ENCODE assay signal across 12 cellular contexts in genomic region chr6:139378882-139379341, GRCh38. TPM values are rescaled to one million over a fixed set of nuclear protein-coding genes. Genes with fewer than 3 reads are reported as not detected.
DNase-seq lines count a peak whose midpoint lies in the region; ATAC-seq, FAIRE-seq and TF ChIP-seq lines count a peak whose summit lies in the region.
"Had no signal": no experiment of that assay in that cellular context is flagged by ENCODE, and none has a peak within 500 bp of the region (broad histone marks: within the 10 kb centered on the region; RNA-seq: fewer than 3 reads in every experiment).

No MANE protein-coding gene starts in this region.

- H3K9me3 Mint-ChIP-seq in activated CD4-positive, alpha-beta memory T cell treated with anti-CD3 and anti-CD28 coated beads, Interleukin-2, amount 10 ng/mL, durations not matched to agents 7 days and 5 days: no peaks in the 10 kb centered on the region
- no peaks in the 10 kb centered on the region for H3K9me3 Mint-ChIP-seq in T-helper 2 cell treated with Interferon-gamma antibody and Interleukin-4, amounts not matched to agents 5 μg/mL and 100 μg/mL, for 36 hours
- H3K9me3 Mint-ChIP-seq: activated naive CD4-positive, alpha-beta T cell treated with anti-CD3 and anti-CD28 coated beads, Interleukin-2, amount 10 ng/mL, durations not matched to agents 7 days and 5 days had no signal

- peaks cover 29% of the 10 kb centered on the region for H3K4me1 Mint-ChIP-seq in activated CD4-positive, alpha-beta memory T cell treated with anti-CD3 and anti-CD28 coated beads, Interleukin-2, amount 10 ng/mL, durations not matched to agents 7 days and 5 days
- peaks cover 13% of the 10 kb centered on the region for H3K4me1 Mint-ChIP-seq in T-helper 2 cell treated with Interferon-gamma antibody and Interleukin-4, amounts not matched to agents 5 μg/mL and 100 μg/mL, for 36 hours (ENCODE audit: low read depth)

- intact Hi-C loops in HepG2 (cut with micrococcal nuclease; ENCODE audit: unreplicated experiment): loop anchor here (10.0 kb wide), 2 partner anchors 906 to 1516 kb away; no protein-coding TSS in a partner anchor
- intact Hi-C loops in transverse colon (cut with DNase I; ENCODE audit: low total_unique reads): loop anchor here (10.0 kb wide), 4 partner anchors 96 to 476 kb away; no protein-coding TSS in a partner anchor

- H4K20me1 ChIP-seq in GM23248 (ENCODE audit: insufficient read depth) (no peaks in the 10 kb centered on the region), HepG2 (ENCODE audit: insufficient read depth, low read length) (peaks cover 4% of the 10 kb centered on the region; the same call in 1 of the 2 replicates)

- ATAC-seq in HepG2 (no peak; the same call in 2 of the 3 replicates), HG03521 (IDR thresholded peaks at IDR 0.05; ENCODE audit: unreplicated experiment) (no peak)
- ATAC-seq: heart left ventricle had no signal

- H3K4me2 ChIP-seq in GM23248 (ENCODE audit: unreplicated experiment) (peak overlapping the region; percentile 25), HepG2 (ENCODE audit: low read depth, low read length) (peak overlapping the region; percentile 14)

- H3K27me3 Mint-ChIP-seq in activated CD4-positive, alpha-beta memory T cell treated with anti-CD3 and anti-CD28 coated beads, Interleukin-2, amount 10 ng/mL, durations not matched to agents 7 days and 5 days: no peaks in the 10 kb centered on the region
- peaks cover 5% of the 10 kb centered on the region for H3K27me3 Mint-ChIP-seq in T-helper 2 cell treated with Interferon-gamma antibody and Interleukin-4, amounts not matched to agents 5 μg/mL and 100 μg/mL, for 36 hours (ENCODE audit: low read depth)

- WGBS in GM23248 (ENCODE audit: low coverage in 1 of 2, low lambda C conversion rate in 2 of 2, missing lambda C conversion rate in 2 of 2), 2 experiments: 23 to 24% methylated on average over 1 of the region's 1 CpG
- WGBS in HepG2 (ENCODE audit: low lambda C conversion rate): 5% methylated on average over 1 of the region's 1 CpG
- 50 to 76% methylated on average over 1 of the region's 1 CpG for WGBS in transverse colon (ENCODE audit: low coverage in 1 of 2), 2 donors

- H3K27ac ChIP-seq in GM23248 (peak overlapping the region; percentile 23; the same call in 1 of the 2 replicates), HepG2 (ENCODE audit: extremely low read length, insufficient read depth, low read length) (no peak overlapping the region), transverse colon (no peak overlapping the region)
- H3K27ac ChIP-seq: heart left ventricle, WERI-Rb-1 had no signal

- no peak overlapping the region for H3K9ac ChIP-seq in GM23248
- H3K9ac ChIP-seq in HepG2 (ENCODE audit: insufficient read depth, low read depth, low read length): no peak overlapping the region

- peak; percentile 40 for FAIRE-seq in HepG2 (lab: Jason Lieb, UNC)

- TF ChIP-seq CTCF in HepG2 (CRISPR knock-in tag; IDR thresholded peaks at IDR 0.05) (no peak), transverse colon (IDR thresholded peaks at IDR 0.05) (no peak)

- peaks cover 21% of the 10 kb centered on the region for H3F3A ChIP-seq in GM23248 (ENCODE audit: insufficient read depth)

- peaks cover 37% of the 10 kb centered on the region for H3K4me1 ChIP-seq in GM23248 (ENCODE audit: insufficient read depth)
- peaks cover 48% of the 10 kb centered on the region for H3K4me1 ChIP-seq in HepG2 (ENCODE audit: insufficient read depth, low read length)
- H3K4me1 ChIP-seq in transverse colon: peaks cover 0 to 12% (median 10%) of the 10 kb centered on the region in 4 donors

- no peak overlapping the region for H3K4me3 Mint-ChIP-seq in activated CD4-positive, alpha-beta memory T cell treated with anti-CD3 and anti-CD28 coated beads, Interleukin-2, amount 10 ng/mL, durations not matched to agents 7 days and 5 days
- H3K4me3 Mint-ChIP-seq in T-helper 2 cell treated with Interferon-gamma antibody and Interleukin-4, amounts not matched to agents 5 μg/mL and 100 μg/mL, for 36 hours: no peak overlapping the region
- H3K4me3 Mint-ChIP-seq: activated naive CD4-positive, alpha-beta T cell treated with anti-CD3 and anti-CD28 coated beads, Interleukin-2, amount 10 ng/mL, durations not matched to agents 7 days and 5 days had no signal

- H3K79me2 ChIP-seq in GM23248 (ENCODE audit: insufficient read depth) (peaks cover 19% of the 10 kb centered on the region), HepG2 (ENCODE audit: insufficient read depth, low read length) (peaks cover 5% of the 10 kb centered on the region)

- CTCF ChIA-PET in activated CD4-positive, alpha-beta memory T cell treated with anti-CD3 and anti-CD28 coated beads, Interleukin-2, amount 10 ng/mL, durations not matched to agents 7 days and 5 days (lab: Charles Lee): interaction anchor here (1.3 to 2.3 kb wide), 2 partner anchors 9 to 159 kb away, joined by 4 to 12 read pairs; no protein-coding TSS in a partner anchor
- CTCF ChIA-PET in HepG2 (lab: Yijun Ruan, JAX; ENCODE audit: low intra/inter-chr PET ratio, low total read pairs): no interaction called here

- H3K36me3 Mint-ChIP-seq in activated CD4-positive, alpha-beta memory T cell treated with anti-CD3 and anti-CD28 coated beads, Interleukin-2, amount 10 ng/mL, durations not matched to agents 7 days and 5 days (ENCODE audit: low read depth): peaks cover 6% of the 10 kb centered on the region
- peaks cover 5% of the 10 kb centered on the region for H3K36me3 Mint-ChIP-seq in T-helper 2 cell treated with Interferon-gamma antibody and Interleukin-4, amounts not matched to agents 5 μg/mL and 100 μg/mL, for 36 hours (ENCODE audit: low read depth)

- H3K27ac Mint-ChIP-seq in activated CD4-positive, alpha-beta memory T cell treated with anti-CD3 and anti-CD28 coated beads, Interleukin-2, amount 10 ng/mL, durations not matched to agents 7 days and 5 days: peak overlapping the region; percentile 47
- no peak overlapping the region for H3K27ac Mint-ChIP-seq in T-helper 2 cell treated with Interferon-gamma antibody and Interleukin-4, amounts not matched to agents 5 μg/mL and 100 μg/mL, for 36 hours
- H3K27ac Mint-ChIP-seq: activated naive CD4-positive, alpha-beta T cell treated with anti-CD3 and anti-CD28 coated beads, Interleukin-2, amount 10 ng/mL, durations not matched to agents 7 days and 5 days had no signal

- H2AFZ ChIP-seq in GM23248 (no peak overlapping the region), HepG2 (ENCODE audit: low read length) (no peak overlapping the region)

- no TSS peak for BruUV-seq in HepG2 (replicated peaks; lab: Mats Ljungman, UMichigan)

- DNase-seq in GM23248 (peak; percentile 60), MG63 (peak; percentile 23), HepG2 (ENCODE audit: low spot score) (peak; percentile 81), transverse colon (no peak)
- DNase-seq in activated CD4-positive, alpha-beta memory T cell treated with anti-CD3 and anti-CD28 coated beads, Interleukin-2, amount 10 ng/mL, durations not matched to agents 7 days and 5 days: no peak
- DNase-seq in T-helper 2 cell treated with Interferon-gamma antibody and Interleukin-4, amounts not matched to agents 5 μg/mL and 100 μg/mL, for 36 hours (ENCODE audit: low spot score): no peak
- DNase-seq: activated naive CD4-positive, alpha-beta T cell treated with anti-CD3 and anti-CD28 coated beads, Interleukin-2, amount 10 ng/mL, durations not matched to agents 7 days and 5 days; cortex of kidney; heart left ventricle; NCI-H1694; WERI-Rb-1 had no signal

- POLR2A ChIA-PET in activated CD4-positive, alpha-beta memory T cell treated with anti-CD3 and anti-CD28 coated beads, Interleukin-2, amount 10 ng/mL, durations not matched to agents 7 days and 5 days (lab: Charles Lee): interaction anchor here (1.3 kb wide), 1 partner anchor 9 kb away, joined by 5 read pairs; no protein-coding TSS in a partner anchor
- POLR2A ChIA-PET in HepG2 (lab: Yijun Ruan, JAX): interaction anchor here (1.6 to 2.5 kb wide), 2 partner anchors 9 to 102 kb away, joined by 7 to 9 read pairs; no protein-coding TSS in a partner anchor

- H3K4me3 ChIP-seq in GM23248: no peak overlapping the region
- H3K4me3 ChIP-seq in MG63: no peak overlapping the region
- no peak overlapping the region; a peak in 1 of 6 replicates for H3K4me3 ChIP-seq in HepG2 (replicated peaks in 1 of 3; ENCODE audit: insufficient read depth in 1 of 3, low read depth in 2 of 3, low read length in 3 of 3)
- H3K4me3 ChIP-seq in transverse colon: no peak overlapping the region
- H3K4me3 ChIP-seq: heart left ventricle had no signal

- no peaks in the 10 kb centered on the region for H3K9me2 ChIP-seq in GM23248 (ENCODE audit: insufficient read depth)

- TF ChIP-seq POLR2A in HepG2 (IDR thresholded peaks at IDR 0.05; ENCODE audit: insufficient read depth in 1 of 2, low read depth in 2 of 2, low read length in 2 of 2) (no peak), transverse colon (IDR thresholded peaks at IDR 0.05) (no peak)

- in situ Hi-C loops in GM23248 (cut with MboI): loop anchor here (10.0 to 25.0 kb wide), 3 partner anchors 216 to 676 kb away; no protein-coding TSS in a partner anchor
- in situ Hi-C loops in HepG2 (cut with HindIII; ENCODE audit: extremely low pct_ligation_motif_present, low pct_unique_long_range_greater_than_20kb): loop anchor here (10.0 kb wide), 1 partner anchor 386 kb away; no protein-coding TSS in a partner anchor
- in situ Hi-C loops in transverse colon (cut with MboI; ENCODE audit: low pct_ligation_motif_present in 1 of 4, low pct_unique_long_range_greater_than_20kb in 1 of 4, low sequenced_read_pairs in 3 of 4): loop anchor here in 3 of 4 donors (5.0 to 25.0 kb wide), 9 partner anchors 156 to 1058 kb away; no protein-coding TSS in a partner anchor

- H3K9me3 ChIP-seq in GM23248 (ENCODE audit: low read depth): no peaks in the 10 kb centered on the region
- H3K9me3 ChIP-seq in MG63: no peaks in the 10 kb centered on the region
- no peaks in the 10 kb centered on the region for H3K9me3 ChIP-seq in HepG2 (ENCODE audit: low read length)
- no peaks in the 10 kb centered on the region for H3K9me3 ChIP-seq in transverse colon

- H3K36me3 ChIP-seq in GM23248 (ENCODE audit: low read depth) (no peaks in the 10 kb centered on the region), MG63 (peaks cover 5% of the 10 kb centered on the region), HepG2 (replicated peaks in 1 of 2; ENCODE audit: control insufficient read depth in 1 of 2, insufficient read depth in 2 of 2, low read length in 2 of 2) (no peaks in the 10 kb centered on the region), transverse colon (no peaks in the 10 kb centered on the region)
- H3K36me3 ChIP-seq: heart left ventricle, WERI-Rb-1 had no signal

- H3K27me3 ChIP-seq in GM23248 (replicated peaks; ENCODE audit: insufficient read depth) (no peaks in the 10 kb centered on the region), MG63 (no peaks in the 10 kb centered on the region), HepG2 (ENCODE audit: control insufficient read depth in 1 of 2, insufficient read depth in 2 of 2, low read length in 2 of 2) (peaks cover 0 to 3% of the 10 kb centered on the region in 2 experiments; a peak in 1 of 5 replicates), transverse colon (no peaks in the 10 kb centered on the region)
- H3K27me3 ChIP-seq: heart left ventricle had no signal

- TF ChIP-seq RAD21 in HepG2 (CRISPR knock-in tag; IDR thresholded peaks at IDR 0.05): no peak

- TF ChIP-seq EP300 in HepG2 (IDR thresholded peaks at IDR 0.05; ENCODE audit: low read depth in 2 of 2, low read length in 2 of 2): peak in 1 of 2 experiments; percentile 75; a peak in 2 of 4 replicates
- no peak for TF ChIP-seq EP300 in HepG2 (CRISPR knock-in tag; IDR thresholded peaks at IDR 0.05; ENCODE audit: borderline replicate concordance)
- TF ChIP-seq EP300 in transverse colon (IDR thresholded peaks at IDR 0.05; ENCODE audit: low read depth): no peak

RNA-seq across cellular contexts. Expression of gene CITED2, which starts 4.5 kb away (rescaled TPM):
- 1,051 and 1,192 TPM in 2 replicates for total RNA-seq in GM23248 (2014; rRNA removed; shearing (Covaris generic))
- 644 and 672 TPM in 2 replicates for polyA plus RNA-seq in GM23248 (2016; fragmentation: Nextera tagmentation; extraction: Ambion mirVana)
- total RNA-seq in MG63 (2014; rRNA removed; shearing (Covaris generic); ENCODE audit: low replicate concordance): 112 and 114 TPM in 2 replicates
- total RNA-seq in activated CD4-positive, alpha-beta memory T cell treated with anti-CD3 and anti-CD28 coated beads, Interleukin-2, amount 10 ng/mL, durations not matched to agents 7 days and 5 days: 100 to 1,000 TPM; 121 to 127 TPM
- 16.8 and 17.6 TPM in 2 replicates for total RNA-seq in HepG2 (2016; rRNA removed; fragmentation: Illumina TruSeq; extraction: Trizol)
- 3.3 and 5.6 TPM in 2 replicates for total RNA-seq in HepG2 (2016; cell fraction: cytosol; rRNA removed; fragmentation: Illumina TruSeq; extraction: Trizol; ENCODE audit: low read depth)
- total RNA-seq in HepG2 (2016; cell fraction: insoluble cytoplasmic fraction; rRNA removed; fragmentation: Illumina TruSeq; extraction: Trizol): 12.5 and 18.6 TPM in 2 replicates
- 8.2 and 9.8 TPM in 2 replicates for total RNA-seq in HepG2 (2016; cell fraction: membrane; rRNA removed; fragmentation: Illumina TruSeq; extraction: Trizol)
- 10.2 and 12.3 TPM in 2 replicates for total RNA-seq in HepG2 (2016; cell fraction: nucleus; rRNA removed; fragmentation: Illumina TruSeq; extraction: Trizol)
- 57.2 and 66.8 TPM in 2 replicates for polyA plus RNA-seq in HepG2 (2011; rRNA removed)
- 22.6 and 34.2 TPM in 2 replicates for polyA plus RNA-seq in HepG2 (2011; cell fraction: cytosol; rRNA removed)
- 38.3 and 44.4 TPM in 2 replicates for polyA plus RNA-seq in HepG2 (2011; cell fraction: nucleus; rRNA removed)
- 27.9 and 37.4 TPM in 2 replicates for polyA plus RNA-seq in HepG2 (2012)
- 4.1 and 4.2 TPM in 2 replicates for polyA plus RNA-seq in HepG2 (2016; cell fraction: cytosol; fragmentation: Illumina TruSeq; extraction: Trizol; ENCODE audit: low read depth)
- 26.3 and 33.5 TPM in 2 replicates for polyA plus RNA-seq in HepG2 (2016; cell fraction: insoluble cytoplasmic fraction; fragmentation: Illumina TruSeq; extraction: Trizol; ENCODE audit: low read depth)
- 7.9 and 8.1 TPM in 2 replicates for polyA plus RNA-seq in HepG2 (2016; cell fraction: membrane; fragmentation: Illumina TruSeq; extraction: Trizol; ENCODE audit: low read depth)
- polyA plus RNA-seq in HepG2 (2016; cell fraction: nucleus; fragmentation: Illumina TruSeq; extraction: Trizol; ENCODE audit: insufficient read depth, low read depth): 29.6 and 30.7 TPM in 2 replicates
- polyA minus RNA-seq in HepG2 (2011; rRNA and poly(A)+ RNA removed; ENCODE audit: low replicate concordance): 17.4 and 116 TPM in 2 replicates
- 48.9 and 60.6 TPM in 2 replicates for polyA minus RNA-seq in HepG2 (2011; cell fraction: cytosol; rRNA and poly(A)+ RNA removed)
- polyA minus RNA-seq in HepG2 (2011; cell fraction: nucleus; rRNA and poly(A)+ RNA removed): 23.0 and 29.2 TPM in 2 replicates
- total RNA-seq in transverse colon: 100 to 1,000 TPM in 2 of 4 donors, 10 to 100 TPM in 2; 66.6 to 116 (median 102) TPM

Comparison
In these comparisons a context has a peak if more than half of its experiments do, and no peak if none do; other contexts are left out.
1. DNase-seq: peak in GM23248 (single experiment), MG63 (single experiment) and HepG2 (single experiment); none in activated CD4-positive, alpha-beta memory T cell treated with anti-CD3 and anti-CD28 coated beads, Interleukin-2, amount 10 ng/mL, durations not matched to agents 7 days and 5 days (single experiment), transverse colon (single experiment) and T-helper 2 cell treated with Interferon-gamma antibody and Interleukin-4, amounts not matched to agents 5 μg/mL and 100 μg/mL, for 36 hours (single experiment).